Comparison of ENCODE assay signal across 13 cellular contexts in the genomic region with DNA sequence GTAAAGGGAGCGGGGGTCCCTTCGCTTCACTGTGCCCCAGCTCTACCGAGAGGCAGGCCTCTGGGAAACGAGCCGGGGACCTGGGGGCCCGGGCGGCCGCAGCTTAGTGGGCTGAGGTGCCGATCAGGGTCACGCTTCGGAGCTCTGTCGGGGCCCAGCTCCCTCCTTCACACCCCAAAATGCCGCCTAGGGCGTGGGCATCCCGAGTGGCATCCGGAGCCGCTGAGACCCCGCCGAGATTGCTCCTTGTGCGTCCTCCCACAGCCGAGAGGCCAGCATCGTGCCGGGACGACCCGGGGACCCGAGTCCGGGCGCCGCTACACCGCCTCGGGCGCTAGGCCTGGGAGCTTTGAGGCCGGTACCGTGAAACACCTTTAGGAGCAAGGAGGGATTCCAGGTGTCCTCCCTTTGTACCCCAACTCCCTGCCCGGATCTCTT. TPM values are rescaled to one million over a fixed set of nuclear protein-coding genes. Genes with fewer than 3 reads are reported as not detected.
DNase-seq lines count a peak whose midpoint lies in the region; ATAC-seq and TF ChIP-seq lines count a peak whose summit lies in the region.
"Had no signal": no experiment of that assay in that cellular context is flagged by ENCODE, and none has a peak within 500 bp of the region (broad histone marks: within the 10 kb centered on the region; RNA-seq: fewer than 3 reads in every experiment).

No MANE protein-coding gene starts in this region.

- H3K4me1 ChIP-seq in esophagus muscularis mucosa: peaks cover 22 to 48% (median 39%) of the 10 kb centered on the region in 4 donors

- H3K27ac ChIP-seq in esophagus muscularis mucosa (replicated peaks in 1 of 4): no peak overlapping the region
- H3K27ac ChIP-seq: 22Rv1 had no signal

- TF ChIP-seq CTCF in astrocyte of the spinal cord (IDR thresholded peaks at IDR 0.05; ENCODE audit: low read depth, low read length) (no peak), esophagus muscularis mucosa (IDR thresholded peaks at IDR 0.05) (no peak)

- H3K36me3 ChIP-seq in esophagus muscularis mucosa: no peaks in the 10 kb centered on the region

- DNase-seq in DMS 273 (lab: John Stamatoyannopoulos, UW; ENCODE audit: unreplicated experiment) (peak; percentile 54), DMS 273 treated with DMSO at 0.1 percent for 48 hours (lab: John Stamatoyannopoulos, UW) (no peak), astrocyte of the spinal cord (ENCODE audit: low read depth, low spot score) (no peak), islet precursor cell (peak; percentile 58), A172 (ENCODE audit: low spot score) (no peak), esophagus muscularis mucosa (ENCODE audit: extremely low spot score) (no peak)
- DNase-seq in stimulated activated naive B cell treated with anti-CD40 and anti-IgM and Interleukin-4, amounts not matched to agents 10 μg/mL and 1 μg/mL and 100 μg/mL, for 72 hours: no peak
- DNase-seq: NCI-H1048; stimulated activated naive CD4-positive, alpha-beta T cell had no signal

- 34% methylated on average over 19 of the region's 35 CpGs for WGBS in esophagus muscularis mucosa

- no peaks in the 10 kb centered on the region for H3K9me3 ChIP-seq in esophagus muscularis mucosa

- no peaks in the 10 kb centered on the region for H3K9me3 Mint-ChIP-seq in stimulated activated naive B cell treated with anti-CD40 and anti-IgM and Interleukin-4, amounts not matched to agents 10 μg/mL and 1 μg/mL and 100 μg/mL, for 72 hours

- TF ChIP-seq POLR2A in esophagus muscularis mucosa (IDR thresholded peaks at IDR 0.05; ENCODE audit: low read depth): no peak

- peaks cover 0 to 10% of the 10 kb centered on the region in 2 donors for H3K4me1 Mint-ChIP-seq in stimulated activated naive B cell treated with anti-CD40 and anti-IgM and Interleukin-4, amounts not matched to agents 10 μg/mL and 1 μg/mL and 100 μg/mL, for 72 hours

- H3K27ac Mint-ChIP-seq in stimulated activated naive B cell treated with anti-CD40 and anti-IgM and Interleukin-4, amounts not matched to agents 10 μg/mL and 1 μg/mL and 100 μg/mL, for 72 hours: peak overlapping the region; percentile 56

- no peak overlapping the region for H3K4me3 Mint-ChIP-seq in stimulated activated naive B cell treated with anti-CD40 and anti-IgM and Interleukin-4, amounts not matched to agents 10 μg/mL and 1 μg/mL and 100 μg/mL, for 72 hours
- H3K4me3 Mint-ChIP-seq: T-helper 1 cell treated with Interleukin-12 subunit alpha and Interleukin-12 subunit beta and Interleukin-4 antibody, amounts not matched to agents 30 μg/mL and 1 μg/mL, for 36 hours had no signal

- no peak for ATAC-seq in stimulated activated naive B cell treated with anti-CD40 and anti-IgM and Interleukin-4, amounts not matched to agents 10 μg/mL and 1 μg/mL and 100 μg/mL, for 72 hours (replicated peaks)
- no peak for ATAC-seq in HG03565 (IDR thresholded peaks at IDR 0.05; ENCODE audit: unreplicated experiment)
- ATAC-seq: HCT116 had no signal

- no peak for TF ChIP-seq EP300 in esophagus muscularis mucosa (IDR thresholded peaks at IDR 0.05)

- H3K27me3 ChIP-seq in esophagus muscularis mucosa: peaks cover 7 to 86% (median 51%) of the 10 kb centered on the region in 4 donors

- in situ Hi-C loops in astrocyte of the spinal cord (cut with HindIII; ENCODE audit: low sequenced_read_pairs): loop anchor here (25.0 kb wide), 1 partner anchor 613 kb away; no protein-coding TSS in a partner anchor

- peaks cover 40 to 74% of the 10 kb centered on the region in 2 donors for H3K27me3 Mint-ChIP-seq in stimulated activated naive B cell treated with anti-CD40 and anti-IgM and Interleukin-4, amounts not matched to agents 10 μg/mL and 1 μg/mL and 100 μg/mL, for 72 hours

- H3K36me3 Mint-ChIP-seq in stimulated activated naive B cell treated with anti-CD40 and anti-IgM and Interleukin-4, amounts not matched to agents 10 μg/mL and 1 μg/mL and 100 μg/mL, for 72 hours: peaks cover 0 to 7% of the 10 kb centered on the region in 2 donors

- intact Hi-C loops in esophagus muscularis mucosa (cut with DNase I): no loop called here

- H3K4me3 ChIP-seq in astrocyte of the spinal cord (ENCODE audit: low read depth, low read length) (peak overlapping the region; percentile 82), esophagus muscularis mucosa (no peak overlapping the region)

RNA-seq across cellular contexts. Expression of a gene that starts 1.3 kb away (rescaled TPM):
- total RNA-seq in A172 (2014; rRNA removed; shearing (Covaris generic)): 3.4 and 4.0 TPM in 2 replicates
- not detected for total RNA-seq in esophagus muscularis mucosa

Comparison
In these comparisons a context has a peak if more than half of its experiments do, and no peak if none do; other contexts are left out.
1. DNase-seq: peak in DMS 273 (single experiment) and islet precursor cell (single experiment); none in DMS 273 treated with DMSO at 0.1 percent for 48 hours (single experiment), astrocyte of the spinal cord (single experiment), stimulated activated naive B cell treated with anti-CD40 and anti-IgM and Interleukin-4, amounts not matched to agents 10 μg/mL and 1 μg/mL and 100 μg/mL, for 72 hours (single experiment), A172 (single experiment) and esophagus muscularis mucosa (single experiment).